ENCODE assay signal across 26 cellular contexts in genomic region chr7:107206136-107206535, GRCh38.
"Had no signal": no experiment of that assay in that cellular context is flagged by ENCODE, and none has a peak within 500 bp of the region (broad histone marks: within the 10 kb centered on the region; RNA-seq: fewer than 3 reads in every experiment).

No MANE protein-coding gene starts in this region.

- DNase-seq: activated CD4-positive, alpha-beta memory T cell treated with anti-CD3 and anti-CD28 coated beads, Interleukin-2, amount 10 ng/mL, durations not matched to agents 7 days and 5 days; activated CD4-positive, alpha-beta T cell treated with anti-CD3 and anti-CD28 coated beads, Interleukin-2, amount 50 U/mL, for 1 hour; activated CD4-positive, CD25-positive, alpha-beta regulatory T cell; activated gamma-delta T cell; activated naive CD4-positive, alpha-beta T cell treated with anti-CD3 and anti-CD28 coated beads for 36 hours; activated naive CD8-positive, alpha-beta T cell treated with anti-CD3 and anti-CD28 coated beads, Interleukin-2, amount 10 ng/mL, durations not matched to agents 7 days and 5 days; activated T-cell treated with anti-CD3 and anti-CD28 coated beads for 4 hours; activated T-cell treated with anti-CD3 and anti-CD28 coated beads, Interleukin-2, amount 50 U/mL, for 48 hours; amniotic stem cell; body of pancreas; Kasumi-1; KBM-7; NCI-H1048; NCI-H146; NCI-H187 treated with DMSO at 0.1 percent for 48 hours; NCI-H2081 treated with DMSO at 0.1 percent for 48 hours; NCI-H2227 treated with DMSO at 0.1 percent for 48 hours; NCI-H446 treated with DMSO at 0.1 percent for 48 hours; NCI-H526 treated with DMSO at 0.1 percent for 48 hours; NCI-H82; OCI-M1; RPMI8226; T-cell had no signal

- H3K27me3 ChIP-seq: ascending aorta, body of pancreas had no signal

- H3K9me3 ChIP-seq: ascending aorta, body of pancreas had no signal

- H3K27ac ChIP-seq: ascending aorta, body of pancreas, SK-N-MC, VCaP had no signal

- H3K4me3 ChIP-seq: ascending aorta, body of pancreas, SK-N-MC had no signal
